Comparison of ENCODE assay signal across 34 cellular contexts in the genomic region with DNA sequence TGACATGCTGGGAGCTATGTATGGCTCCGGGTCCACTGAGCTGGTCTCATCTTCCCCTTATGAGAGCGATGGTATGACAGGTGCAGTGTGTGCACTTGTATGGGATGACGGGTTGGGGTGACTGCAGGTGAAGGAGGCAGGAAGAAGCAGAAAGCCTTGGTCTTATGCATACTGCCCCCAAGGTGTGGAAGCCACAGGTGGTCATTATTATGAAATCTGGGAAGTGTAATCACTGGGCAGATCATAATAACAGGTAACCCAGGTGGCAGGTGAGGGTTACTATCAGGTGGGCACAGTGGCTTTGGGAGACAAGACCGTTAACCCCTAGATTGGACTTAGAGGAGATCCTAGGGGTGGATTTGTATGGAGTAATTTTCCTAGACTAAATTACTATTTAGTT.
"Had no signal": no experiment of that assay in that cellular context is flagged by ENCODE, and none has a peak within 500 bp of the region (broad histone marks: within the 10 kb centered on the region; RNA-seq: fewer than 3 reads in every experiment).

No MANE protein-coding gene starts in this region.

- H3K36me3 Mint-ChIP-seq: activated CD8-positive, alpha-beta memory T cell treated with anti-CD3 and anti-CD28 coated beads, Interleukin-2, amount 10 ng/mL, durations not matched to agents 7 days and 5 days; activated naive CD8-positive, alpha-beta T cell treated with anti-CD3 and anti-CD28 coated beads for 36 hours had no signal

- H3K27me3 Mint-ChIP-seq: activated CD4-positive, alpha-beta memory T cell treated with anti-CD3 and anti-CD28 coated beads, Interleukin-2, amount 10 ng/mL, durations not matched to agents 7 days and 5 days; activated CD8-positive, alpha-beta memory T cell treated with anti-CD3 and anti-CD28 coated beads, Interleukin-2, amount 10 ng/mL, durations not matched to agents 7 days and 5 days; activated naive CD8-positive, alpha-beta T cell treated with anti-CD3 and anti-CD28 coated beads for 36 hours; activated T-helper 17 cell treated with anti-CD3 and anti-CD28 coated beads, Interleukin-2, amount 50 U/mL, for 72 hours; central memory CD8-positive, alpha-beta T cell had no signal

- H3K9me3 Mint-ChIP-seq: activated CD4-positive, alpha-beta memory T cell treated with anti-CD3 and anti-CD28 coated beads, Interleukin-2, amount 10 ng/mL, durations not matched to agents 7 days and 5 days; activated naive CD8-positive, alpha-beta T cell treated with anti-CD3 and anti-CD28 coated beads for 36 hours; activated T-helper 17 cell treated with anti-CD3 and anti-CD28 coated beads, Interleukin-2, amount 50 U/mL, for 72 hours; central memory CD8-positive, alpha-beta T cell had no signal

- H3K4me1 Mint-ChIP-seq: activated CD4-positive, alpha-beta memory T cell treated with anti-CD3 and anti-CD28 coated beads, Interleukin-2, amount 10 ng/mL, durations not matched to agents 7 days and 5 days; activated CD8-positive, alpha-beta memory T cell treated with anti-CD3 and anti-CD28 coated beads, Interleukin-2, amount 10 ng/mL, durations not matched to agents 7 days and 5 days; activated naive CD8-positive, alpha-beta T cell treated with anti-CD3 and anti-CD28 coated beads for 36 hours; activated T-helper 17 cell treated with anti-CD3 and anti-CD28 coated beads, Interleukin-2, amount 50 U/mL, for 72 hours; central memory CD8-positive, alpha-beta T cell had no signal

- H3K4me3 Mint-ChIP-seq: activated CD4-positive, alpha-beta memory T cell treated with anti-CD3 and anti-CD28 coated beads, Interleukin-2, amount 10 ng/mL, durations not matched to agents 7 days and 5 days; activated CD8-positive, alpha-beta memory T cell treated with anti-CD3 and anti-CD28 coated beads, Interleukin-2, amount 10 ng/mL, durations not matched to agents 7 days and 5 days; activated naive CD8-positive, alpha-beta T cell treated with anti-CD3 and anti-CD28 coated beads for 36 hours; activated T-helper 17 cell treated with anti-CD3 and anti-CD28 coated beads, Interleukin-2, amount 50 U/mL, for 72 hours; central memory CD8-positive, alpha-beta T cell had no signal

- ATAC-seq: activated CD8-positive, alpha-beta memory T cell treated with anti-CD3 and anti-CD28 coated beads, Interleukin-2, amount 10 ng/mL, durations not matched to agents 7 days and 5 days; activated T-helper 17 cell treated with anti-CD3 and anti-CD28 coated beads, Interleukin-2, amount 50 U/mL, for 72 hours; Panc1 had no signal

- H3K9me3 ChIP-seq: SJCRH30 had no signal

- H3K27ac ChIP-seq: brain microvascular endothelial cell, cardiac muscle cell, SJCRH30, SK-N-MC, WERI-Rb-1 had no signal

- H3K27me3 ChIP-seq: brain microvascular endothelial cell, cardiac muscle cell, SJCRH30 had no signal

- H3K27ac Mint-ChIP-seq: activated CD4-positive, alpha-beta memory T cell treated with anti-CD3 and anti-CD28 coated beads, Interleukin-2, amount 10 ng/mL, durations not matched to agents 7 days and 5 days; activated CD8-positive, alpha-beta memory T cell treated with anti-CD3 and anti-CD28 coated beads, Interleukin-2, amount 10 ng/mL, durations not matched to agents 7 days and 5 days; activated naive CD8-positive, alpha-beta T cell treated with anti-CD3 and anti-CD28 coated beads for 36 hours; activated T-helper 17 cell treated with anti-CD3 and anti-CD28 coated beads, Interleukin-2, amount 50 U/mL, for 72 hours had no signal

- H3K36me3 ChIP-seq: brain microvascular endothelial cell, cardiac muscle cell, SJCRH30, WERI-Rb-1 had no signal

- DNase-seq: activated CD4-positive, alpha-beta memory T cell treated with anti-CD3 and anti-CD28 coated beads, Interleukin-2, amount 10 ng/mL, durations not matched to agents 7 days and 5 days; activated CD4-positive, alpha-beta T cell treated with anti-CD3 and anti-CD28 coated beads for 1 hour; activated CD4-positive, alpha-beta T cell treated with anti-CD3 and anti-CD28 coated beads for 48 hours; activated CD4-positive, CD25-positive, alpha-beta regulatory T cell; activated CD8-positive, alpha-beta memory T cell treated with anti-CD3 and anti-CD28 coated beads for 24 hours; activated CD8-positive, alpha-beta memory T cell treated with anti-CD3 and anti-CD28 coated beads, Interleukin-2, amount 10 ng/mL, durations not matched to agents 7 days and 5 days; activated CD8-positive, alpha-beta memory T cell treated with anti-CD3 and anti-CD28 coated beads, Interleukin-2, amount 50 U/mL, for 48 hours; activated effector memory CD4-positive, alpha-beta T cell treated with anti-CD3 and anti-CD28 coated beads, Interleukin-2, amount 50 U/mL, for 16 hours; activated naive CD4-positive, alpha-beta T cell; activated naive CD4-positive, alpha-beta T cell treated with anti-CD3 and anti-CD28 coated beads, Interleukin-2, amount 50 U/mL, for 16 hours; activated naive CD8-positive, alpha-beta T cell treated with anti-CD3 and anti-CD28 coated beads for 36 hours; activated T-cell treated with anti-CD3 and anti-CD28 coated beads, Interleukin-2, amount 50 U/mL, for 48 hours; amniotic stem cell; aorta; brain microvascular endothelial cell; Kasumi-1; MM.1S; NCI-H1092 treated with DMSO at 0.1 percent for 48 hours; NCI-H1417 treated with DMSO at 0.1 percent for 48 hours; NCI-H1694 treated with DMSO at 0.1 percent for 48 hours; NCI-H2029; NCI-H2107; NCI-H2171; NCI-H510A; NCI-H526; SHP77; SJCRH30; T1000; WERI-Rb-1 had no signal

- H3K4me3 ChIP-seq: cardiac muscle cell, SJCRH30, SK-N-MC had no signal
